In genomic region chr20:39021748-39022147, GRCh38 we compare ENCODE assay signal across 23 cellular contexts. TPM values are rescaled to one million over a fixed set of nuclear protein-coding genes. Genes with fewer than 3 reads are reported as not detected.
DNase-seq lines count a peak whose midpoint lies in the region; ATAC-seq lines count a peak whose summit lies in the region.
"Had no signal": no experiment of that assay in that cellular context is flagged by ENCODE, and none has a peak within 500 bp of the region (broad histone marks: within the 10 kb centered on the region; RNA-seq: fewer than 3 reads in every experiment).

No MANE protein-coding gene starts in this region.

- intact Hi-C loops in activated CD4-positive, alpha-beta T cell treated with anti-CD3 and anti-CD28 coated beads, Interleukin-2, amount 10 ng/mL, durations not matched to agents 24 days and 14 days (cut with micrococcal nuclease): loop anchor here (2.0 to 5.0 kb wide), 2 partner anchors 34 to 149 kb away; no protein-coding TSS in a partner anchor

- peak; percentile 42 for ATAC-seq in GM21447 (IDR thresholded peaks at IDR 0.05; ENCODE audit: unreplicated experiment)
- ATAC-seq: heart left ventricle, left cardiac atrium had no signal

- no peak for DNase-seq in activated CD4-positive, alpha-beta T cell treated with anti-CD3 and anti-CD28 coated beads, Interleukin-2, amount 10 ng/mL, durations not matched to agents 24 days and 14 days
- no peak for DNase-seq in activated CD4-positive, alpha-beta T cell treated with anti-CD3 and anti-CD28 coated beads, Interleukin-2, amount 50 U/mL, for 1 hour
- DNase-seq in stimulated activated CD8-positive, alpha-beta memory T cell treated with anti-CD3 and anti-CD28 coated beads, Interleukin-4, amount 100 ng/mL, for 48 hours: peak; percentile 33
- DNase-seq in CD1c-positive myeloid dendritic cell (ENCODE audit: extremely low spot score): no peak
- no peak for DNase-seq in stimulated activated CD4-positive, alpha-beta T cell treated with anti-CD3 and anti-CD28 coated beads, Interleukin-2, amount 100 ng/mL, for 24 hours
- no peak for DNase-seq in NCI-H2227 (lab: John Stamatoyannopoulos, UW; ENCODE audit: unreplicated experiment)
- DNase-seq: 8988T; activated CD4-positive, alpha-beta T cell treated with anti-CD3 and anti-CD28 coated beads for 48 hours; CD8-positive, alpha-beta memory T cell; heart left ventricle; HFFc6; left cardiac atrium; mesenchymal stem cell; NCI-H1105 treated with DMSO at 0.1 percent for 48 hours; NCI-H2107; NCI-H524; retina; stimulated activated CD4-positive, alpha-beta T cell treated with anti-CD3 and anti-CD28 coated beads, Interleukin-4, amount 100 ng/mL, for 1 hour; trophoblast cell had no signal

- H3K4me3 Mint-ChIP-seq in activated CD4-positive, alpha-beta T cell treated with anti-CD3 and anti-CD28 coated beads, Interleukin-2, amount 10 ng/mL, durations not matched to agents 24 days and 14 days: no peak overlapping the region
- H3K4me3 Mint-ChIP-seq in T-helper 1 cell treated with Interleukin-12 subunit alpha and Interleukin-12 subunit beta and Interleukin-4 antibody, amounts not matched to agents 30 μg/mL and 1 μg/mL, for 36 hours: peak overlapping the region; percentile 7
- H3K4me3 Mint-ChIP-seq: CD8-positive, alpha-beta memory T cell; central memory CD8-positive, alpha-beta T cell; HFFc6; IgD-negative memory B cell had no signal

- peaks cover 52% of the 10 kb centered on the region for H3K4me1 Mint-ChIP-seq in activated CD4-positive, alpha-beta T cell treated with anti-CD3 and anti-CD28 coated beads, Interleukin-2, amount 10 ng/mL, durations not matched to agents 24 days and 14 days
- peaks cover 37% of the 10 kb centered on the region for H3K4me1 Mint-ChIP-seq in T-helper 1 cell treated with Interleukin-12 subunit alpha and Interleukin-12 subunit beta and Interleukin-4 antibody, amounts not matched to agents 30 μg/mL and 1 μg/mL, for 36 hours (ENCODE audit: low read depth)

- H3K27me3 Mint-ChIP-seq in activated CD4-positive, alpha-beta T cell treated with anti-CD3 and anti-CD28 coated beads, Interleukin-2, amount 10 ng/mL, durations not matched to agents 24 days and 14 days: no peaks in the 10 kb centered on the region
- H3K27me3 Mint-ChIP-seq in T-helper 1 cell treated with Interleukin-12 subunit alpha and Interleukin-12 subunit beta and Interleukin-4 antibody, amounts not matched to agents 30 μg/mL and 1 μg/mL, for 36 hours (ENCODE audit: low read depth): no peaks in the 10 kb centered on the region
- H3K27me3 Mint-ChIP-seq: CD8-positive, alpha-beta memory T cell; central memory CD8-positive, alpha-beta T cell; IgD-negative memory B cell had no signal

- peak overlapping the region; percentile 61 for H3K27ac Mint-ChIP-seq in activated CD4-positive, alpha-beta T cell treated with anti-CD3 and anti-CD28 coated beads, Interleukin-2, amount 10 ng/mL, durations not matched to agents 24 days and 14 days
- peak overlapping the region; percentile 62 for H3K27ac Mint-ChIP-seq in T-helper 1 cell treated with Interleukin-12 subunit alpha and Interleukin-12 subunit beta and Interleukin-4 antibody, amounts not matched to agents 30 μg/mL and 1 μg/mL, for 36 hours
- H3K27ac Mint-ChIP-seq: HFFc6, IgD-negative memory B cell had no signal

- H3K9me3 Mint-ChIP-seq in activated CD4-positive, alpha-beta T cell treated with anti-CD3 and anti-CD28 coated beads, Interleukin-2, amount 10 ng/mL, durations not matched to agents 24 days and 14 days: peaks cover 4% of the 10 kb centered on the region
- no peaks in the 10 kb centered on the region for H3K9me3 Mint-ChIP-seq in T-helper 1 cell treated with Interleukin-12 subunit alpha and Interleukin-12 subunit beta and Interleukin-4 antibody, amounts not matched to agents 30 μg/mL and 1 μg/mL, for 36 hours
- H3K9me3 Mint-ChIP-seq: CD8-positive, alpha-beta memory T cell; central memory CD8-positive, alpha-beta T cell; HFFc6; IgD-negative memory B cell had no signal

- peaks cover 70% of the 10 kb centered on the region for H3K36me3 Mint-ChIP-seq in activated CD4-positive, alpha-beta T cell treated with anti-CD3 and anti-CD28 coated beads, Interleukin-2, amount 10 ng/mL, durations not matched to agents 24 days and 14 days (ENCODE audit: low read depth)
- H3K36me3 Mint-ChIP-seq in T-helper 1 cell treated with Interleukin-12 subunit alpha and Interleukin-12 subunit beta and Interleukin-4 antibody, amounts not matched to agents 30 μg/mL and 1 μg/mL, for 36 hours (ENCODE audit: low read depth): peaks cover 58% of the 10 kb centered on the region

RNA-seq across cellular contexts. Expression of gene DHX35, which starts 59.6 kb away (rescaled TPM):
- total RNA-seq in activated CD4-positive, alpha-beta T cell treated with anti-CD3 and anti-CD28 coated beads, Interleukin-2, amount 10 ng/mL, durations not matched to agents 24 days and 14 days: 15.9 and 18.3 TPM in 2 replicates
